Comparison of ENCODE assay signal across 33 cellular contexts in genomic region chr5:111672126-111672525, GRCh38.
"Had no signal": no experiment of that assay in that cellular context is flagged by ENCODE, and none has a peak within 500 bp of the region (broad histone marks: within the 10 kb centered on the region; RNA-seq: fewer than 3 reads in every experiment).

No MANE protein-coding gene starts in this region.

- H3K36me3 ChIP-seq: adrenal gland, brain microvascular endothelial cell, breast epithelium had no signal

- H3K4me3 ChIP-seq: adrenal gland, body of pancreas, breast epithelium had no signal

- ATAC-seq: activated CD8-positive, alpha-beta T cell treated with anti-CD3 and anti-CD28 coated beads for 36 hours; activated naive CD4-positive, alpha-beta T cell treated with anti-CD3 and anti-CD28 coated beads, Interleukin-2, amount 50 U/mL, for 72 hours; activated T-cell treated with anti-CD3 and anti-CD28 coated beads, Interleukin-2, amount 50 U/mL, for 4 hours; activated T-cell treated with anti-CD3 and anti-CD28 coated beads, Interleukin-2, amount 50 U/mL, for 72 hours; activated T-helper 17 cell treated with anti-CD3 and anti-CD28 coated beads, Interleukin-2, amount 50 U/mL, for 72 hours; body of pancreas had no signal

- H3K27me3 ChIP-seq: adrenal gland, body of pancreas, brain microvascular endothelial cell, breast epithelium had no signal

- DNase-seq: activated B cell treated with CpG ODN at 0.5 μM for 24 hours; activated CD4-positive, alpha-beta memory T cell treated with anti-CD3 and anti-CD28 coated beads for 36 hours; activated CD4-positive, alpha-beta T cell treated with anti-CD3 and anti-CD28 coated beads for 4 hours; activated CD4-positive, alpha-beta T cell treated with anti-CD3 and anti-CD28 coated beads, Interleukin-2, amount 10 ng/mL, durations not matched to agents 24 days and 14 days; activated CD4-positive, alpha-beta T cell treated with anti-CD3 and anti-CD28 coated beads, Interleukin-2, amount 50 U/mL, for 1 hour; activated CD4-positive, alpha-beta T cell treated with anti-CD3 and anti-CD28 coated beads, Interleukin-2, amount 50 U/mL, for 4 hours; activated CD4-positive, CD25-positive, alpha-beta regulatory T cell treated with anti-CD3 and anti-CD28 coated beads, Interleukin-2, amount 50 U/mL, for 72 hours; activated CD8-positive, alpha-beta memory T cell treated with anti-CD3 and anti-CD28 coated beads, Interleukin-2, amount 50 U/mL, for 4 hours; activated CD8-positive, alpha-beta T cell treated with anti-CD3 and anti-CD28 coated beads for 36 hours; activated effector memory CD4-positive, alpha-beta T cell treated with anti-CD3 and anti-CD28 coated beads, Interleukin-2, amount 50 U/mL, for 16 hours; activated gamma-delta T cell treated with Interleukin-2 at 50 U/mL for 16 hours; activated naive CD4-positive, alpha-beta T cell; activated naive CD4-positive, alpha-beta T cell treated with anti-CD3 and anti-CD28 coated beads for 36 hours; activated naive CD4-positive, alpha-beta T cell treated with anti-CD3 and anti-CD28 coated beads, Interleukin-2, amount 50 U/mL, for 16 hours; activated naive CD8-positive, alpha-beta T cell treated with anti-CD3 and anti-CD28 coated beads for 36 hours; activated T-cell treated with anti-CD3 and anti-CD28 coated beads for 4 hours; activated T-cell treated with anti-CD3 and anti-CD28 coated beads, Interleukin-2, amount 50 U/mL, for 1 hour; activated T-cell treated with anti-CD3 and anti-CD28 coated beads, Interleukin-2, amount 50 U/mL, for 4 hours; activated T-cell treated with anti-CD3 and anti-CD28 coated beads, Interleukin-2, amount 50 U/mL, for 72 hours; adrenal gland; amniotic stem cell; aorta; body of pancreas; brain microvascular endothelial cell; central memory CD4-positive, alpha-beta T cell; T-helper 2 cell; T-helper 9 cell had no signal

- FAIRE-seq: astrocyte, TTC549 had no signal

- H3K9me3 ChIP-seq: adrenal gland, body of pancreas, breast epithelium had no signal

- H3K4me1 ChIP-seq: adrenal gland, body of pancreas, breast epithelium had no signal

- H3K27ac ChIP-seq: adrenal gland, body of pancreas, brain microvascular endothelial cell, breast epithelium, VCaP had no signal
